8 cellular contexts compared by ENCODE assay signal in the genomic region with DNA sequence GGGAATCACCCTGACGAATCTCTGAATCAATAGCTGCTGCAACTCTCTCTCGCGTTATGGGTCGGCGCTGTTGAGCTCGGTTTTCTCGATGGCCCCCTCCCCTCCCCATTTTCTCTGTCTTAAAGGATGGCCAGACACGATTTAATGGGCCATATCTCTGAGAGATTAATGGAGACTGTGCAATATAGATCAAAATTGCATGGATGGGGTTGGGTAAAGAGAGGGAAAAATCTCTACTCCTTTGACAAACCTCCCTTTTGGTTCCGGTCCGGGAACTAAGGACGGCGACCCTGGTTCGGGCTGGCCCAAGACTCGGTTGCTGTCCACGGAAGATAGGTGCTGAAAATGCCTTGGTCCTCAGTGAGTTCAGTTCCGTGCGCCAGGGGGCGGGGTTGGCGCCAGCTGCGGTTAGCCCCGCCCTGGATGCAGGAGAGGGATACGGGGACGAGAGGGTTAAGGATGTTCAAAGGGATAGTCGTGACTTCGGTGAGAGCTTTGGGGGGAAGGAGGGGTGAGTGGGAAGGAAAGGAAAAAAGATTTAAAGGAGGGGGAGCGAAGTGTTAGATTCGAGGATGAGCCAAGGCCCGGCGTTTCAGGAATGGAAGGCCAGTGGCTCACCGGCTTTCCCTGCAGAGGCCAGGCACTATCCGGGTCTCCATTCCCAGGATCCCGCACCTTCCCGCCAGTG.
DNase-seq lines count a peak whose midpoint lies in the region; ATAC-seq and TF ChIP-seq lines count a peak whose summit lies in the region.

No MANE protein-coding gene starts in this region.

- H3K4me3 ChIP-seq in upper lobe of right lung, result no peak overlapping the region

- H3K36me3 Mint-ChIP-seq in Calu3 (ENCODE audit: insufficient read depth, unreplicated experiment), result peaks cover 16% of the 10 kb centered on the region
- H3K36me3 Mint-ChIP-seq in activated T-helper 1 cell treated with anti-CD3 and anti-CD28 coated beads, Interleukin-12 subunit alpha, Interleukin-12 subunit beta, Interleukin-2, Interleukin-4 antibody, amounts not matched to agents 30 ng/mL and 10 ng/mL and 1 ng/mL, durations not matched to agents 14 hours and 24 hours and 36 hours (ENCODE audit: low read depth), result no peaks in the 10 kb centered on the region

- POLR2A ChIA-PET in HEK293T (lab: Yijun Ruan, JAX), result interaction anchor here (0.6 to 0.9 kb wide), 2 partner anchors 10 to 152 kb away, joined by 3 to 4 read pairs; no protein-coding TSS in a partner anchor

- intact Hi-C loops in Calu3 (cut with micrococcal nuclease; ENCODE audit: unreplicated experiment), result no loop called here
- intact Hi-C loops in activated T-helper 1 cell treated with anti-CD3 and anti-CD28 coated beads, Interleukin-12 subunit alpha, Interleukin-12 subunit beta, Interleukin-2, Interleukin-4 antibody, amounts not matched to agents 30 ng/mL and 10 ng/mL and 1 ng/mL, durations not matched to agents 14 hours and 24 hours and 36 hours (cut with micrococcal nuclease), result loop anchor here (5.0 kb wide), 2 partner anchors 275 to 365 kb away; a partner anchor contains a TSS
- intact Hi-C loops in upper lobe of right lung (cut with DNase I), result no loop called here

- TF ChIP-seq CTCF in Calu3 (IDR thresholded peaks at IDR 0.05; ENCODE audit: unreplicated experiment) (no peak), upper lobe of right lung (IDR thresholded peaks at IDR 0.05) (peak; percentile 19)

- H3K4me1 Mint-ChIP-seq in Calu3 (ENCODE audit: low read depth, unreplicated experiment), result peaks cover 21% of the 10 kb centered on the region
- peaks cover 12% of the 10 kb centered on the region for H3K4me1 Mint-ChIP-seq in activated T-helper 1 cell treated with anti-CD3 and anti-CD28 coated beads, Interleukin-12 subunit alpha, Interleukin-12 subunit beta, Interleukin-2, Interleukin-4 antibody, amounts not matched to agents 30 ng/mL and 10 ng/mL and 1 ng/mL, durations not matched to agents 14 hours and 24 hours and 36 hours (ENCODE audit: low read depth)

- peaks cover 100% of the 10 kb centered on the region for H3K27me3 Mint-ChIP-seq in Calu3 (ENCODE audit: unreplicated experiment)
- peaks cover 77% of the 10 kb centered on the region for H3K27me3 Mint-ChIP-seq in activated T-helper 1 cell treated with anti-CD3 and anti-CD28 coated beads, Interleukin-12 subunit alpha, Interleukin-12 subunit beta, Interleukin-2, Interleukin-4 antibody, amounts not matched to agents 30 ng/mL and 10 ng/mL and 1 ng/mL, durations not matched to agents 14 hours and 24 hours and 36 hours (ENCODE audit: insufficient read depth)

- no TSS peak for BruUV-seq in Calu3 (replicated peaks; lab: Mats Ljungman, UMichigan)

- peaks cover 95% of the 10 kb centered on the region for H3K27me3 ChIP-seq in upper lobe of right lung

- CTCF ChIA-PET in Calu3 (lab: Charles Lee), result no interaction called here
- CTCF ChIA-PET in HEK293T (lab: Yijun Ruan, JAX), result interaction anchor here (0.6 to 3.2 kb wide), 11 partner anchors 9 to 249 kb away, joined by 3 to 17 read pairs (median 4); no protein-coding TSS in a partner anchor

- no peaks in the 10 kb centered on the region for H3K9me3 Mint-ChIP-seq in Calu3 (ENCODE audit: low read depth, unreplicated experiment)
- H3K9me3 Mint-ChIP-seq in activated T-helper 1 cell treated with anti-CD3 and anti-CD28 coated beads, Interleukin-12 subunit alpha, Interleukin-12 subunit beta, Interleukin-2, Interleukin-4 antibody, amounts not matched to agents 30 ng/mL and 10 ng/mL and 1 ng/mL, durations not matched to agents 14 hours and 24 hours and 36 hours, result no peaks in the 10 kb centered on the region

- peak overlapping the region; percentile 32 for H3K4me3 Mint-ChIP-seq in Calu3 (ENCODE audit: low read depth, unreplicated experiment)
- H3K4me3 Mint-ChIP-seq in activated T-helper 1 cell treated with anti-CD3 and anti-CD28 coated beads, Interleukin-12 subunit alpha, Interleukin-12 subunit beta, Interleukin-2, Interleukin-4 antibody, amounts not matched to agents 30 ng/mL and 10 ng/mL and 1 ng/mL, durations not matched to agents 14 hours and 24 hours and 36 hours, result peak overlapping the region; percentile 27

- ATAC-seq in upper lobe of right lung (peak; percentile 43), HG03196 (IDR thresholded peaks at IDR 0.05; ENCODE audit: unreplicated experiment) (no peak), GM18870 (IDR thresholded peaks at IDR 0.05; ENCODE audit: unreplicated experiment) (no peak), GM19467 (IDR thresholded peaks at IDR 0.05; ENCODE audit: unreplicated experiment) (no peak)

- H3K4me1 ChIP-seq in upper lobe of right lung, result peaks cover 33% of the 10 kb centered on the region

- no peak overlapping the region for H3K27ac Mint-ChIP-seq in Calu3 (ENCODE audit: unreplicated experiment)
- peak overlapping the region; percentile 41 for H3K27ac Mint-ChIP-seq in activated T-helper 1 cell treated with anti-CD3 and anti-CD28 coated beads, Interleukin-12 subunit alpha, Interleukin-12 subunit beta, Interleukin-2, Interleukin-4 antibody, amounts not matched to agents 30 ng/mL and 10 ng/mL and 1 ng/mL, durations not matched to agents 14 hours and 24 hours and 36 hours

- no peaks in the 10 kb centered on the region for H3K36me3 ChIP-seq in upper lobe of right lung

- no peak overlapping the region for H3K27ac ChIP-seq in upper lobe of right lung

- H3K9me3 ChIP-seq in upper lobe of right lung, result no peaks in the 10 kb centered on the region

- DNase-seq in Calu3, result peak; percentile 51
- DNase-seq in HEK293T (ENCODE audit: extremely low spot score), result peak; percentile 70
- DNase-seq in activated T-helper 1 cell treated with anti-CD3 and anti-CD28 coated beads, Interleukin-12 subunit alpha, Interleukin-12 subunit beta, Interleukin-2, Interleukin-4 antibody, amounts not matched to agents 30 ng/mL and 10 ng/mL and 1 ng/mL, durations not matched to agents 14 hours and 24 hours and 36 hours (ENCODE audit: low spot score), result no peak
- DNase-seq in iPS-NIHi11 (ENCODE audit: low spot score), result peak; percentile 86
- no peak for DNase-seq in upper lobe of right lung

TF ChIP-seq in HEK293T, 16 proteins besides CTCF, POLR2A, EP300 and RAD21:
- TF ChIP-seq SUZ12 (IDR thresholded peaks at IDR 0.05) (no peak), CTBP1 (IDR thresholded peaks at IDR 0.05; ENCODE audit: borderline replicate concordance) (0 out of 2 replicates have a peak, but pooled peaks have one; percentile 66), FOXK2 (IDR thresholded peaks at IDR 0.05) (no peak)

Comparison
In these comparisons a context has a peak if more than half of its experiments do, and no peak if none do; other contexts are left out.
1. DNase-seq: peak in Calu3 (single experiment), HEK293T (single experiment) and iPS-NIHi11 (single experiment); none in activated T-helper 1 cell treated with anti-CD3 and anti-CD28 coated beads, Interleukin-12 subunit alpha, Interleukin-12 subunit beta, Interleukin-2, Interleukin-4 antibody, amounts not matched to agents 30 ng/mL and 10 ng/mL and 1 ng/mL, durations not matched to agents 14 hours and 24 hours and 36 hours (single experiment) and upper lobe of right lung (single experiment).